In the genomic region with DNA sequence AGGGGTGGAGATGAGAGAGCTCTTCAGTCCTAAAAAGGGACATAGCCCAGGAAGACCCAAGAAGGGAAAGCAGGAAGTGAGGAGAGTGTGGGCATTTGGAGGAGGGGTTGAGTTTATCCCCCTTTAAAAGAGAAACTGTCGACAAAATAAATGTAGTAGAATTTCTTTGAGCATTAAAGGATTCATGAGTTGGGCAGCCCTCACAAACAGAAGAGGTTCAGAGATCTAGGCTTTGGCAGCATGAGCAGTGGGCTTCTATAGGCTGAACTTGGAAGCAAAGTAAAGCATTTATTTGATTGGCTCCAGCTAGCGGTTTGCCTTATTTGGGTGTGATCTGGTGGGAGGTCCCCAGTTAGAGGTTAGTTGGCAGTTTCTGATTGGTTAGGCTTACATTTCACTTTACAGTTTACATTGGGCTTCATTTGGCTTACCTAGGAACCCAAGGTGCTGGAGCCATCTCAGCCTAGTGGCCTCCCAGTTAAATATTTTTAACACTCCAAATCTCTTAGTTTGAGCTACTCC, we compare ENCODE assay signal across 25 cellular contexts.
A peak's percentile ranks its signal among the peaks of the same experiment; 100 is the strongest.
DNase-seq lines count a peak whose midpoint lies in the region; ATAC-seq and TF ChIP-seq lines count a peak whose summit lies in the region.
"Had no signal": no experiment of that assay in that cellular context is flagged by ENCODE, and none has a peak within 500 bp of the region (broad histone marks: within the 10 kb centered on the region; RNA-seq: fewer than 3 reads in every experiment).

No MANE protein-coding gene starts in this region.

- H3K4me1 ChIP-seq in upper lobe of right lung = no peaks in the 10 kb centered on the region
- H3K4me1 ChIP-seq: pancreas, Peyer's patch had no signal

- ATAC-seq in central memory CD8-positive, alpha-beta T cell (replicated peaks; ENCODE audit: extremely low read depth, poor library complexity, severe bottlenecking) = no peak
- ATAC-seq in upper lobe of right lung = peak; percentile 21
- ATAC-seq in GM18517 (IDR thresholded peaks at IDR 0.05; ENCODE audit: unreplicated experiment) = no peak
- no peak for ATAC-seq in GM18519 (IDR thresholded peaks at IDR 0.05; ENCODE audit: low FRiP score, unreplicated experiment)
- ATAC-seq: effector memory CD8-positive, alpha-beta T cell; left colon; mucosa of descending colon; pancreas had no signal

- CTCF ChIA-PET in activated naive CD4-positive, alpha-beta T cell treated with anti-CD3 and anti-CD28 coated beads, Interleukin-2, amount 10 ng/mL, durations not matched to agents 7 days and 5 days (lab: Charles Lee) = interaction anchor here (0.8 to 3.0 kb wide), 2 partner anchors 38 to 60 kb away, joined by 3 to 10 read pairs; no protein-coding TSS in a partner anchor

- no peaks in the 10 kb centered on the region for H3K27me3 ChIP-seq in upper lobe of right lung
- H3K27me3 ChIP-seq: neural progenitor cell, pancreas, Peyer's patch had no signal

- H3K4me3 ChIP-seq in upper lobe of right lung = no peak overlapping the region
- H3K4me3 ChIP-seq: mucosa of descending colon, neural progenitor cell, pancreas, Peyer's patch, thoracic aorta had no signal

- intact Hi-C loops in upper lobe of right lung (cut with DNase I) = no loop called here

- H3K9me3 ChIP-seq in KOPT-K1 (ENCODE audit: insufficient read depth, low read length, poor library complexity, severe bottlenecking) (peaks cover 13% of the 10 kb centered on the region), upper lobe of right lung (no peaks in the 10 kb centered on the region)
- H3K9me3 ChIP-seq: mucosa of descending colon, pancreas, Peyer's patch, thoracic aorta had no signal

- peak overlapping the region; percentile 81 for H3K27ac ChIP-seq in KOPT-K1 (ENCODE audit: low read depth, low read length, poor library complexity, severe bottlenecking)
- no peak overlapping the region for H3K27ac ChIP-seq in upper lobe of right lung
- H3K27ac ChIP-seq: neural progenitor cell, pancreas, Peyer's patch, thoracic aorta had no signal

- no peak overlapping the region for H3K4me3 Mint-ChIP-seq in activated naive CD4-positive, alpha-beta T cell treated with anti-CD3 and anti-CD28 coated beads, Interleukin-2, amount 10 ng/mL, durations not matched to agents 7 days and 5 days
- H3K4me3 Mint-ChIP-seq in central memory CD8-positive, alpha-beta T cell = no peak overlapping the region
- H3K4me3 Mint-ChIP-seq: B cell; neural progenitor cell; stimulated activated naive CD8-positive, alpha-beta T cell treated with anti-CD3 and anti-CD28 coated beads, Interleukin-15, Interleukin-2, amounts not matched to agents 100 ng/mL and 50 ng/mL, for 24 hours had no signal

- no peaks in the 10 kb centered on the region for H3K36me3 ChIP-seq in KOPT-K1 (ENCODE audit: insufficient read depth, low read length)
- no peaks in the 10 kb centered on the region for H3K36me3 ChIP-seq in upper lobe of right lung
- H3K36me3 ChIP-seq: neural progenitor cell, pancreas, Peyer's patch, thoracic aorta had no signal

- peaks cover 33% of the 10 kb centered on the region for H3K36me3 Mint-ChIP-seq in activated naive CD4-positive, alpha-beta T cell treated with anti-CD3 and anti-CD28 coated beads, Interleukin-2, amount 10 ng/mL, durations not matched to agents 7 days and 5 days
- no peaks in the 10 kb centered on the region for H3K36me3 Mint-ChIP-seq in central memory CD8-positive, alpha-beta T cell (ENCODE audit: insufficient read depth)

- H3K9me3 Mint-ChIP-seq in activated naive CD4-positive, alpha-beta T cell treated with anti-CD3 and anti-CD28 coated beads, Interleukin-2, amount 10 ng/mL, durations not matched to agents 7 days and 5 days = peaks cover 17% of the 10 kb centered on the region
- no peaks in the 10 kb centered on the region for H3K9me3 Mint-ChIP-seq in central memory CD8-positive, alpha-beta T cell
- H3K9me3 Mint-ChIP-seq: IgD-negative memory B cell had no signal

- H3K27ac Mint-ChIP-seq in activated naive CD4-positive, alpha-beta T cell treated with anti-CD3 and anti-CD28 coated beads, Interleukin-2, amount 10 ng/mL, durations not matched to agents 7 days and 5 days = peak overlapping the region; percentile 43
- peak overlapping the region; percentile 35 for H3K27ac Mint-ChIP-seq in central memory CD8-positive, alpha-beta T cell (ENCODE audit: low read depth)
- H3K27ac Mint-ChIP-seq: neural progenitor cell had no signal

- DNase-seq in activated naive CD4-positive, alpha-beta T cell treated with anti-CD3 and anti-CD28 coated beads, Interleukin-2, amount 10 ng/mL, durations not matched to agents 7 days and 5 days = no peak
- DNase-seq in activated naive CD4-positive, alpha-beta T cell treated with Interleukin-2 at 50 U/mL for 16 hours = no peak
- no peak for DNase-seq in central memory CD8-positive, alpha-beta T cell (ENCODE audit: low spot score in 2 of 2)
- no peak for DNase-seq in upper lobe of right lung
- DNase-seq: caudate nucleus; cortex of kidney; DMS153; effector memory CD8-positive, alpha-beta T cell; erythroblast; left colon; mucosa of descending colon; NCI-H2107; NCI-H82; pancreas; Peyer's patch; SHP77 treated with DMSO at 0.1 percent for 48 hours; T1000 had no signal

- peaks cover 7% of the 10 kb centered on the region for H3K27me3 Mint-ChIP-seq in activated naive CD4-positive, alpha-beta T cell treated with anti-CD3 and anti-CD28 coated beads, Interleukin-2, amount 10 ng/mL, durations not matched to agents 7 days and 5 days
- no peaks in the 10 kb centered on the region for H3K27me3 Mint-ChIP-seq in central memory CD8-positive, alpha-beta T cell
- H3K27me3 Mint-ChIP-seq: B cell; effector memory CD8-positive, alpha-beta T cell; IgD-negative memory B cell; stimulated activated naive CD8-positive, alpha-beta T cell treated with anti-CD3 and anti-CD28 coated beads, Interleukin-15, Interleukin-2, amounts not matched to agents 100 ng/mL and 50 ng/mL, for 24 hours had no signal

- peaks cover 68% of the 10 kb centered on the region for H3K4me1 Mint-ChIP-seq in activated naive CD4-positive, alpha-beta T cell treated with anti-CD3 and anti-CD28 coated beads, Interleukin-2, amount 10 ng/mL, durations not matched to agents 7 days and 5 days
- peaks cover 43% of the 10 kb centered on the region for H3K4me1 Mint-ChIP-seq in central memory CD8-positive, alpha-beta T cell

- TF ChIP-seq CTCF in upper lobe of right lung (IDR thresholded peaks at IDR 0.05) = no peak
